Comparison of ENCODE assay signal across 13 cellular contexts in genomic region chr1:211517006-211517405, GRCh38. TPM values are rescaled to one million over a fixed set of nuclear protein-coding genes. Genes with fewer than 3 reads are reported as not detected.
DNase-seq lines count a peak whose midpoint lies in the region; ATAC-seq and TF ChIP-seq lines count a peak whose summit lies in the region.
"Had no signal": no experiment of that assay in that cellular context is flagged by ENCODE, and none has a peak within 500 bp of the region (broad histone marks: within the 10 kb centered on the region; RNA-seq: fewer than 3 reads in every experiment).

No MANE protein-coding gene starts in this region.

- ATAC-seq in GM23338 = peak; percentile 15
- no peak for ATAC-seq in PC-3
- ATAC-seq in HG02870 (IDR thresholded peaks at IDR 0.05; ENCODE audit: unreplicated experiment) = no peak
- ATAC-seq in HG02642 (IDR thresholded peaks at IDR 0.05; ENCODE audit: poor library complexity, unreplicated experiment) = no peak
- ATAC-seq: natural killer cell treated with Interleukin-12 subunit alpha and Interleukin-12 subunit beta and Interleukin-15 and Interleukin-18, amount 100 ng/mL, for 72 hours had no signal

- no peaks in the 10 kb centered on the region for H3K36me3 ChIP-seq in GM23338 (ENCODE audit: insufficient read depth)
- H3K36me3 ChIP-seq in PC-3 (ENCODE audit: low read depth, low read length) = no peaks in the 10 kb centered on the region

- DNase-seq in COR-L47 (lab: John Stamatoyannopoulos, UW) (peak; percentile 40), GM23338 (ENCODE audit: low spot score) (peak; percentile 61), PC-3 (peak; percentile 41), kidney tubule cell (ENCODE audit: low spot score) (peak; percentile 31)
- DNase-seq in activated CD8-positive, alpha-beta memory T cell treated with anti-CD3 and anti-CD28 coated beads for 24 hours = no peak
- DNase-seq: NCI-H1930; SIG-M5; stimulated activated CD4-positive, alpha-beta T cell treated with anti-CD3 and anti-CD28 coated beads, Interleukin-12 subunit alpha, Interleukin-12 subunit beta, amount 100 ng/mL, for 4 hours; stimulated activated CD8-positive, alpha-beta memory T cell treated with anti-CD3 and anti-CD28 coated beads, Interleukin-4, amount 100 ng/mL, for 48 hours had no signal

- H3K4me1 ChIP-seq in GM23338 (ENCODE audit: insufficient read depth) = no peaks in the 10 kb centered on the region
- peaks cover 26% of the 10 kb centered on the region for H3K4me1 ChIP-seq in PC-3 (ENCODE audit: insufficient read depth, low read length)

- H3K4me1 Mint-ChIP-seq in GM23338 = peaks cover 11% of the 10 kb centered on the region

- H3K9me2 ChIP-seq in GM23338 (ENCODE audit: insufficient read depth) (0 out of 2 replicates have a peak, but pooled peaks cover 4% of the 10 kb centered on the region), PC-3 (replicated peaks; ENCODE audit: low read length) (no peaks in the 10 kb centered on the region)

- intact Hi-C loops in PC-3 (cut with micrococcal nuclease) = loop anchor here (10.0 kb wide), 1 partner anchor 262 kb away; the partner anchor contains the start of gene RCOR3

- H3K4me3 ChIP-seq in GM23338 = no peak overlapping the region
- no peak overlapping the region for H3K4me3 ChIP-seq in PC-3 (ENCODE audit: low read length)

- no peak overlapping the region for H3K9ac ChIP-seq in PC-3 (ENCODE audit: low read length)

- BruUV-seq in PC-3 (replicated peaks; lab: Mats Ljungman, UMichigan) = no TSS peak

- no peaks in the 10 kb centered on the region; the same call in 2 of the 3 replicates for H3K36me3 Mint-ChIP-seq in GM23338 (ENCODE audit: low read depth)
- H3K36me3 Mint-ChIP-seq: natural killer cell treated with Interleukin-12 subunit alpha and Interleukin-12 subunit beta and Interleukin-15 and Interleukin-18, amount 100 ng/mL, for 72 hours had no signal

- H3K9me3 Mint-ChIP-seq in GM23338 = peaks cover 5% of the 10 kb centered on the region; the same call in 1 of the 3 replicates
- H3K9me3 Mint-ChIP-seq: central memory CD8-positive, alpha-beta T cell; natural killer cell treated with Interleukin-12 subunit alpha and Interleukin-12 subunit beta and Interleukin-15 and Interleukin-18, amount 100 ng/mL, for 72 hours had no signal

- H3K9me3 ChIP-seq in PC-3 (ENCODE audit: low read length) = no peaks in the 10 kb centered on the region

- peaks cover 4% of the 10 kb centered on the region; the same call in 1 of the 2 replicates for H3F3A ChIP-seq in GM23338 (replicated peaks; ENCODE audit: low read depth)
- H3F3A ChIP-seq in PC-3 (ENCODE audit: low read length, unreplicated experiment) = no peaks in the 10 kb centered on the region

- H3K27ac ChIP-seq in GM23338 (ENCODE audit: low read depth) (no peak overlapping the region), PC-3 (ENCODE audit: low read length) (no peak overlapping the region)

- CTCF ChIA-PET in PC-3 (lab: Charles Lee) = no interaction called here

- H3K4me3 Mint-ChIP-seq in GM23338 = no peak overlapping the region
- H3K4me3 Mint-ChIP-seq: central memory CD8-positive, alpha-beta T cell had no signal

- no peak overlapping the region for H3K27ac Mint-ChIP-seq in GM23338
- H3K27ac Mint-ChIP-seq: natural killer cell treated with Interleukin-12 subunit alpha and Interleukin-12 subunit beta and Interleukin-15 and Interleukin-18, amount 100 ng/mL, for 72 hours had no signal

- H3K27me3 ChIP-seq in GM23338 (ENCODE audit: insufficient read depth) (peaks cover 15% of the 10 kb centered on the region), PC-3 (ENCODE audit: low read length) (no peaks in the 10 kb centered on the region)

- POLR2A ChIA-PET in PC-3 (lab: Charles Lee; ENCODE audit: unreplicated experiment) = no interaction called here

- H3K4me2 ChIP-seq in GM23338 (no peak overlapping the region), PC-3 (ENCODE audit: low read length) (no peak overlapping the region)

- H2AFZ ChIP-seq in GM23338 (peak overlapping the region; percentile 60; the same call in 1 of the 2 replicates), PC-3 (ENCODE audit: low read length) (peak overlapping the region; percentile 41; the same call in 1 of the 2 replicates)

- H4K20me1 ChIP-seq in GM23338 (replicated peaks; ENCODE audit: insufficient read depth) (no peaks in the 10 kb centered on the region), PC-3 (ENCODE audit: low read length) (no peaks in the 10 kb centered on the region)

- peaks cover 19% of the 10 kb centered on the region for H3K27me3 Mint-ChIP-seq in GM23338 (ENCODE audit: insufficient read depth, low read depth, poor library complexity)
- H3K27me3 Mint-ChIP-seq: central memory CD8-positive, alpha-beta T cell had no signal

- TF ChIP-seq CTCF in GM23338 (conservative IDR thresholded peaks at IDR 0.05; ENCODE audit: low read depth in 2 of 2) = peak; percentile 25 to 42; a peak in 2 of 4 replicates
- TF ChIP-seq CTCF in PC-3 (conservative IDR thresholded peaks at IDR 0.05; ENCODE audit: low read depth, low read length) = 0 out of 2 replicates have a peak, but pooled peaks have one; percentile 13

- H3K79me2 ChIP-seq in GM23338 (replicated peaks; ENCODE audit: insufficient read depth) (no peaks in the 10 kb centered on the region), PC-3 (ENCODE audit: low read length) (no peaks in the 10 kb centered on the region)

TF ChIP-seq in GM23338, 12 proteins besides CTCF, POLR2A, EP300 and RAD21:
- TF ChIP-seq NANOG (IDR thresholded peaks at IDR 0.05; ENCODE audit: borderline replicate concordance) = no peak
- TF ChIP-seq ETS1 (IDR thresholded peaks at IDR 0.05) = no peak

RNA-seq across cellular contexts. Expression of gene RD3, which starts 25.0 kb away (rescaled TPM):
- total RNA-seq in GM23338 (2014; rRNA removed; shearing (Covaris generic)) = 0.10 and 0.23 TPM in 2 replicates
- not detected in 2 replicates for polyA plus RNA-seq in GM23338 (2016; fragmentation: Nextera tagmentation; extraction: Ambion mirVana)
- not detected in 2 replicates for total RNA-seq in PC-3 (2014; rRNA removed)
- total RNA-seq: natural killer cell treated with Interleukin-12 subunit alpha and Interleukin-12 subunit beta and Interleukin-15 and Interleukin-18, amount 100 ng/mL, for 72 hours had no signal
